14 cellular contexts compared by ENCODE assay signal in genomic region chr2:133314761-133315160, GRCh38.
"Had no signal": no experiment of that assay in that cellular context is flagged by ENCODE, and none has a peak within 500 bp of the region (broad histone marks: within the 10 kb centered on the region; RNA-seq: fewer than 3 reads in every experiment).

No MANE protein-coding gene starts in this region.

- ATAC-seq: gastroesophageal sphincter, left colon, left ventricle myocardium superior, right cardiac atrium had no signal

- H3K27me3 ChIP-seq: esophagus squamous epithelium, gastroesophageal sphincter, neutrophil had no signal

- H3K36me3 ChIP-seq: esophagus squamous epithelium, gastroesophageal sphincter, neutrophil had no signal

- DNase-seq: effector memory CD4-positive, alpha-beta T cell; esophagus squamous epithelium; foreskin fibroblast; left colon; left ventricle myocardium superior; mesenchymal stem cell; naive B cell; right cardiac atrium; small intestine; stimulated activated CD4-positive, alpha-beta T cell treated with anti-CD3 and anti-CD28 coated beads, Interleukin-12 subunit alpha, Interleukin-12 subunit beta, amount 100 ng/mL, for 4 hours; stimulated activated naive CD4-positive, alpha-beta T cell treated with Interleukin-2 at 50 U/mL for 16 hours had no signal

- H3K27ac ChIP-seq: esophagus squamous epithelium, gastroesophageal sphincter, neutrophil had no signal

- H3K4me1 ChIP-seq: esophagus squamous epithelium, gastroesophageal sphincter had no signal

- H3K4me3 ChIP-seq: esophagus squamous epithelium, gastroesophageal sphincter, lung had no signal

- H3K9me3 ChIP-seq: esophagus squamous epithelium, gastroesophageal sphincter, neutrophil had no signal
